Comparison of ENCODE assay signal across 18 cellular contexts in genomic region chr2:150255528-150255927, GRCh38.
DNase-seq lines count a peak whose midpoint lies in the region; ATAC-seq and TF ChIP-seq lines count a peak whose summit lies in the region.
"Had no signal": no experiment of that assay in that cellular context is flagged by ENCODE, and none has a peak within 500 bp of the region (broad histone marks: within the 10 kb centered on the region; RNA-seq: fewer than 3 reads in every experiment).

No MANE protein-coding gene starts in this region.

- ATAC-seq in HG02885 (IDR thresholded peaks at IDR 0.05; ENCODE audit: poor library complexity, unreplicated experiment), result no peak
- ATAC-seq: gastrocnemius medialis, mucosa of descending colon had no signal

- H3K27me3 ChIP-seq in mesenchymal stem cell (ENCODE audit: control insufficient read depth in 1 of 2, insufficient read depth in 1 of 2, low read length in 2 of 2) (no peaks in the 10 kb centered on the region), suprapubic skin (no peaks in the 10 kb centered on the region)
- H3K27me3 ChIP-seq: BLaER1 treated with 17β-estradiol and CSF1 and Interleukin-3, amounts not matched to agents 10 nM and 100 nM; gastrocnemius medialis; spleen had no signal

- no peak overlapping the region for H3K23ac ChIP-seq in mesenchymal stem cell (ENCODE audit: low read length in 2 of 2)

- no peaks in the 10 kb centered on the region for H3K9me3 ChIP-seq in mesenchymal stem cell (ENCODE audit: control insufficient read depth, low read length)
- no peaks in the 10 kb centered on the region for H3K9me3 ChIP-seq in suprapubic skin
- H3K9me3 ChIP-seq: BLaER1 treated with 17β-estradiol and CSF1 and Interleukin-3, amounts not matched to agents 10 nM and 100 nM; gastrocnemius medialis; mucosa of descending colon; spleen had no signal

- no peak overlapping the region for H3K14ac ChIP-seq in mesenchymal stem cell (ENCODE audit: low read length in 2 of 2)

- H2BK12ac ChIP-seq in mesenchymal stem cell (ENCODE audit: low read length in 2 of 2), result no peak overlapping the region

- no peak overlapping the region for H3K9ac ChIP-seq in mesenchymal stem cell (ENCODE audit: low read length)
- H3K9ac ChIP-seq: BLaER1 treated with 17β-estradiol and CSF1 and Interleukin-3, amounts not matched to agents 10 nM and 100 nM; parathyroid adenoma had no signal

- H4K8ac ChIP-seq in mesenchymal stem cell (ENCODE audit: low read length), result no peak overlapping the region

- H2AFZ ChIP-seq in mesenchymal stem cell (ENCODE audit: low read depth, low read length), result no peak overlapping the region
- H2AFZ ChIP-seq: parathyroid adenoma had no signal

- H3K36me3 ChIP-seq in mesenchymal stem cell (ENCODE audit: control insufficient read depth in 1 of 2, insufficient read depth in 2 of 2, low read depth in 1 of 2, low read length in 2 of 2), result no peaks in the 10 kb centered on the region
- H3K36me3 ChIP-seq in suprapubic skin, result no peaks in the 10 kb centered on the region
- H3K36me3 ChIP-seq: BLaER1 treated with 17β-estradiol and CSF1 and Interleukin-3, amounts not matched to agents 10 nM and 100 nM; gastrocnemius medialis; spleen had no signal

- H3K4ac ChIP-seq in mesenchymal stem cell (ENCODE audit: low read depth in 1 of 2, low read length in 2 of 2), result no peak overlapping the region

- H3K4me3 ChIP-seq in mesenchymal stem cell (ENCODE audit: insufficient read depth in 1 of 2, low read depth in 1 of 2, low read length in 2 of 2) (no peak overlapping the region), suprapubic skin (no peak overlapping the region)
- H3K4me3 ChIP-seq: BLaER1 treated with 17β-estradiol and CSF1 and Interleukin-3, amounts not matched to agents 10 nM and 100 nM; dorsolateral prefrontal cortex; gastrocnemius medialis; mucosa of descending colon; spleen had no signal

- TF ChIP-seq EP300 in suprapubic skin (IDR thresholded peaks at IDR 0.05), result no peak

- no peak overlapping the region for H3K18ac ChIP-seq in mesenchymal stem cell (ENCODE audit: low read depth in 1 of 2, low read length in 2 of 2)

- H2AK5ac ChIP-seq in mesenchymal stem cell (ENCODE audit: low read length, severe bottlenecking), result no peak overlapping the region

- DNase-seq in GM03348 (ENCODE audit: low spot score) (peak; percentile 66), NCI-H226 (peak; percentile 66), dermis microvascular lymphatic vessel endothelial cell (ENCODE audit: low read depth in 2 of 2) (peak; percentile 29 to 60), mesenchymal stem cell (peak; percentile 40), cerebellum (ENCODE audit: low spot score) (no peak), suprapubic skin (ENCODE audit: low spot score in 2 of 2) (no peak)
- DNase-seq: activated CD4-positive, alpha-beta T cell treated with anti-CD3 and anti-CD28 coated beads, Interleukin-2, amount 10 ng/mL, durations not matched to agents 7 days and 5 days; activated naive CD8-positive, alpha-beta T cell treated with anti-CD3 and anti-CD28 coated beads for 36 hours; activated T-cell treated with anti-CD3 and anti-CD28 coated beads, Interleukin-2, amount 50 U/mL, for 1 hour; dorsolateral prefrontal cortex; gastrocnemius medialis; mucosa of descending colon; NCI-H1048; SIG-M5; spleen had no signal

- H3K79me1 ChIP-seq in mesenchymal stem cell (replicated peaks; ENCODE audit: low read length, poor library complexity, severe bottlenecking), result no peaks in the 10 kb centered on the region

- TF ChIP-seq CTCF in suprapubic skin (IDR thresholded peaks at IDR 0.05), result no peak

- no peak overlapping the region for H2BK5ac ChIP-seq in mesenchymal stem cell (ENCODE audit: low read depth, low read length, poor library complexity, severe bottlenecking)

- no peaks in the 10 kb centered on the region for H3K4me1 ChIP-seq in mesenchymal stem cell (ENCODE audit: control insufficient read depth, insufficient read depth, low read depth, low read length)
- H3K4me1 ChIP-seq in suprapubic skin, result no peaks in the 10 kb centered on the region
- H3K4me1 ChIP-seq: gastrocnemius medialis, parathyroid adenoma, spleen had no signal

- H3K4me2 ChIP-seq in mesenchymal stem cell (ENCODE audit: low read length, poor library complexity, severe bottlenecking), result peak overlapping the region; percentile 16
- H3K4me2 ChIP-seq: BLaER1 treated with 17β-estradiol and CSF1 and Interleukin-3, amounts not matched to agents 10 nM and 100 nM had no signal

- no peak overlapping the region for H2BK15ac ChIP-seq in mesenchymal stem cell (ENCODE audit: low read depth, poor library complexity, severe bottlenecking)

- H3K27ac ChIP-seq in mesenchymal stem cell (ENCODE audit: low read length, poor library complexity, severe bottlenecking) (no peak overlapping the region), suprapubic skin (no peak overlapping the region)
- H3K27ac ChIP-seq: BLaER1 treated with 17β-estradiol and CSF1 and Interleukin-3, amounts not matched to agents 10 nM and 100 nM; dorsolateral prefrontal cortex; gastrocnemius medialis; parathyroid adenoma had no signal

- no peak overlapping the region for H2BK120ac ChIP-seq in mesenchymal stem cell (ENCODE audit: low read depth, low read length)

- TF ChIP-seq POLR2A in suprapubic skin (IDR thresholded peaks at IDR 0.05), result no peak

- H4K91ac ChIP-seq in mesenchymal stem cell (ENCODE audit: low read length), result no peak overlapping the region

Comparison
In these comparisons a context has a peak if more than half of its experiments do, and no peak if none do; other contexts are left out.
1. DNase-seq: peak in GM03348 (single experiment), NCI-H226 (single experiment), dermis microvascular lymphatic vessel endothelial cell (2 of 2) and mesenchymal stem cell (single experiment); none in cerebellum (single experiment) and suprapubic skin (0 of 2).